In the genomic region with DNA sequence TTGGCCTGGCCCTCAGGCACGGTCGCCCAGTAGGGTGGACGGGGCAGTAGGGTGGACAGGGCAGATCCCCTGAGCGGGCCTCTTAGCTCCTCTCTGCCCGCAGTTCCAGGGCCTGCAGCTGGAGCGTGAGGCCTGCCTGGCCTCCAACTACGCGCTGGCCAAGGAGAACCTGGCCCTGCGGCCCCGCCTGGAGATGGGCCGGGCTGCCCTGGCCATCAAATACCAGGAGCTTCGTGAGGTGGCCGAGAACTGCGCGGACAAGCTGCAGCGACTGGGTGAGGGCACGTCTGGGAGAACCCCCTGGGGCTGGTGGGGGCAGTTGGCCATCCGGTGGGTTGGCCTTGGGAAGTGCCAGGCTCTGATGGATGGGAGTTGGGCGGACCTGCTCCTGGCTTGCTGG, we compare ENCODE assay signal across 15 cellular contexts. TPM values are rescaled to one million over a fixed set of nuclear protein-coding genes. Genes with fewer than 3 reads are reported as not detected.
DNase-seq lines count a peak whose midpoint lies in the region; ATAC-seq and TF ChIP-seq lines count a peak whose summit lies in the region.
"Had no signal": no experiment of that assay in that cellular context is flagged by ENCODE, and none has a peak within 500 bp of the region (broad histone marks: within the 10 kb centered on the region; RNA-seq: fewer than 3 reads in every experiment).

No MANE protein-coding gene starts in this region.

- H3K27ac ChIP-seq in BLaER1 (no peak overlapping the region), neural cell (ENCODE audit: low read length) (no peak overlapping the region)
- H3K27ac ChIP-seq: cardiac muscle cell had no signal

- TF ChIP-seq RAD21 in neural cell (conservative IDR thresholded peaks at IDR 0.05) = no peak

- no peak for DNase-seq in WTC11 (ENCODE audit: low spot score)
- DNase-seq in stimulated activated naive B cell treated with anti-CD40 and anti-IgM and Interleukin-4, amounts not matched to agents 10 μg/mL and 1 μg/mL and 100 μg/mL, for 72 hours = no peak
- DNase-seq: activated B cell treated with CpG ODN at 0.5 μM for 24 hours; activated naive CD4-positive, alpha-beta T cell treated with Interleukin-2 at 50 U/mL for 16 hours; effector memory CD4-positive, alpha-beta T cell; foreskin melanocyte; Kasumi-1; midbrain; NCI-H1436 treated with DMSO at 0.1 percent for 48 hours had no signal

- H3K4me1 Mint-ChIP-seq in WTC11 = peaks cover 37% of the 10 kb centered on the region
- peaks cover 14 to 20% of the 10 kb centered on the region in 2 donors for H3K4me1 Mint-ChIP-seq in stimulated activated naive B cell treated with anti-CD40 and anti-IgM and Interleukin-4, amounts not matched to agents 10 μg/mL and 1 μg/mL and 100 μg/mL, for 72 hours
- H3K4me1 Mint-ChIP-seq in activated T-helper 17 cell treated with anti-CD3 and anti-CD28 coated beads, Interleukin-2, amount 50 U/mL, for 72 hours = peaks cover 2% of the 10 kb centered on the region

- no peaks in the 10 kb centered on the region for H3F3A ChIP-seq in neural cell (ENCODE audit: insufficient read depth, low read length, poor library complexity, severe bottlenecking)

- no peak for TF ChIP-seq CTCF in WTC11 (IDR thresholded peaks at IDR 0.05)
- no peak for TF ChIP-seq CTCF in neural cell (IDR thresholded peaks at IDR 0.05; ENCODE audit: poor library complexity, severe bottlenecking)

- H2AFZ ChIP-seq in neural cell (ENCODE audit: low read depth, low read length) = no peak overlapping the region

- H3K79me2 ChIP-seq in neural cell (replicated peaks; ENCODE audit: insufficient read depth, low read length) = peaks cover 18% of the 10 kb centered on the region

- H3K27me3 ChIP-seq in BLaER1 = 0 out of 2 replicates have a peak, but pooled peaks cover 8% of the 10 kb centered on the region
- no peaks in the 10 kb centered on the region for H3K27me3 ChIP-seq in neural cell (ENCODE audit: insufficient read depth, low read depth, low read length)
- H3K27me3 ChIP-seq: cardiac muscle cell had no signal

- H3K9me3 ChIP-seq in BLaER1 (no peaks in the 10 kb centered on the region), neural cell (ENCODE audit: low read length) (no peaks in the 10 kb centered on the region)

- peak overlapping the region; percentile 96 for H3K4me2 ChIP-seq in BLaER1
- peak overlapping the region; percentile 35 for H3K4me2 ChIP-seq in neural cell (ENCODE audit: low read length)

- no peaks in the 10 kb centered on the region for H3K9me2 ChIP-seq in neural cell (ENCODE audit: insufficient read depth, low read length)

- H3K4me3 ChIP-seq in BLaER1 (peak overlapping the region; percentile 91), neural cell (ENCODE audit: low read length) (peak overlapping the region; percentile 71)

- CTCF ChIA-PET in WTC11 (lab: Charles Lee) = interaction anchor here (0.6 to 6.1 kb wide), 13 partner anchors 23 to 172 kb away, joined by 3 to 93 read pairs (median 6); partner anchors contain the start of gene MLXIPL

- H4K20me1 ChIP-seq in BLaER1 = peaks cover 29% of the 10 kb centered on the region
- H4K20me1 ChIP-seq in neural cell (ENCODE audit: insufficient read depth) = no peaks in the 10 kb centered on the region

- peak overlapping the region; percentile 75 for H3K4me3 Mint-ChIP-seq in WTC11
- no peak overlapping the region for H3K4me3 Mint-ChIP-seq in stimulated activated naive B cell treated with anti-CD40 and anti-IgM and Interleukin-4, amounts not matched to agents 10 μg/mL and 1 μg/mL and 100 μg/mL, for 72 hours
- H3K4me3 Mint-ChIP-seq in activated T-helper 17 cell treated with anti-CD3 and anti-CD28 coated beads, Interleukin-2, amount 50 U/mL, for 72 hours = no peak overlapping the region

- ATAC-seq in WTC11 = no peak
- ATAC-seq in stimulated activated naive B cell treated with anti-CD40 and anti-IgM and Interleukin-4, amounts not matched to agents 10 μg/mL and 1 μg/mL and 100 μg/mL, for 72 hours (replicated peaks) = no peak
- ATAC-seq in activated T-helper 17 cell treated with anti-CD3 and anti-CD28 coated beads, Interleukin-2, amount 50 U/mL, for 72 hours (replicated peaks) = no peak
- ATAC-seq in HG03439 (IDR thresholded peaks at IDR 0.05; ENCODE audit: unreplicated experiment) = no peak

- TF ChIP-seq EP300 in neural cell (conservative IDR thresholded peaks at IDR 0.05; ENCODE audit: poor library complexity, severe bottlenecking) = no peak

- H3K36me3 ChIP-seq in BLaER1 = peaks cover 10% of the 10 kb centered on the region
- no peaks in the 10 kb centered on the region for H3K36me3 ChIP-seq in neural cell (ENCODE audit: insufficient read depth, low read length)
- H3K36me3 ChIP-seq: cardiac muscle cell had no signal

- peaks cover 20% of the 10 kb centered on the region for H3K4me1 ChIP-seq in BLaER1

- H3K27ac Mint-ChIP-seq in WTC11 = no peak overlapping the region
- H3K27ac Mint-ChIP-seq in stimulated activated naive B cell treated with anti-CD40 and anti-IgM and Interleukin-4, amounts not matched to agents 10 μg/mL and 1 μg/mL and 100 μg/mL, for 72 hours = no peak overlapping the region
- no peak overlapping the region for H3K27ac Mint-ChIP-seq in activated T-helper 17 cell treated with anti-CD3 and anti-CD28 coated beads, Interleukin-2, amount 50 U/mL, for 72 hours
- H3K27ac Mint-ChIP-seq: activated B cell treated with CpG ODN at 0.5 μM for 24 hours had no signal

- H3K36me3 Mint-ChIP-seq in WTC11 = no peaks in the 10 kb centered on the region
- peaks cover 0 to 1% of the 10 kb centered on the region in 2 donors for H3K36me3 Mint-ChIP-seq in stimulated activated naive B cell treated with anti-CD40 and anti-IgM and Interleukin-4, amounts not matched to agents 10 μg/mL and 1 μg/mL and 100 μg/mL, for 72 hours
- H3K36me3 Mint-ChIP-seq in activated T-helper 17 cell treated with anti-CD3 and anti-CD28 coated beads, Interleukin-2, amount 50 U/mL, for 72 hours (ENCODE audit: low read depth) = no peaks in the 10 kb centered on the region

- H3K9ac ChIP-seq in BLaER1 = peak overlapping the region; percentile 90; the same call in 1 of the 2 replicates
- H3K9ac ChIP-seq in neural cell (ENCODE audit: low read length) = peak overlapping the region; percentile 85

- H3K9me3 Mint-ChIP-seq in WTC11 = no peaks in the 10 kb centered on the region
- no peaks in the 10 kb centered on the region for H3K9me3 Mint-ChIP-seq in stimulated activated naive B cell treated with anti-CD40 and anti-IgM and Interleukin-4, amounts not matched to agents 10 μg/mL and 1 μg/mL and 100 μg/mL, for 72 hours
- H3K9me3 Mint-ChIP-seq in activated T-helper 17 cell treated with anti-CD3 and anti-CD28 coated beads, Interleukin-2, amount 50 U/mL, for 72 hours = no peaks in the 10 kb centered on the region
- H3K9me3 Mint-ChIP-seq: activated B cell treated with CpG ODN at 0.5 μM for 24 hours had no signal

- H3K27me3 Mint-ChIP-seq in WTC11 (ENCODE audit: low read depth) = peaks cover 19% of the 10 kb centered on the region
- H3K27me3 Mint-ChIP-seq in stimulated activated naive B cell treated with anti-CD40 and anti-IgM and Interleukin-4, amounts not matched to agents 10 μg/mL and 1 μg/mL and 100 μg/mL, for 72 hours = peaks cover 34 to 49% of the 10 kb centered on the region in 2 donors
- H3K27me3 Mint-ChIP-seq in activated T-helper 17 cell treated with anti-CD3 and anti-CD28 coated beads, Interleukin-2, amount 50 U/mL, for 72 hours = peaks cover 20% of the 10 kb centered on the region

- POLR2A ChIA-PET in WTC11 (lab: Charles Lee) = interaction anchor here (0.6 to 1.0 kb wide), 2 partner anchors 45 to 48 kb away, joined by 3 to 5 read pairs; partner anchors contain the start of gene MLXIPL

TF ChIP-seq in WTC11, 78 proteins besides CTCF, POLR2A, EP300 and RAD21 (continues in another document):
- TF ChIP-seq ZNF263 (CRISPR knock-in tag; IDR thresholded peaks at IDR 0.05; ENCODE audit: low read depth) (no peak), ZNF396 (CRISPR knock-in tag; IDR thresholded peaks at IDR 0.05; ENCODE audit: borderline replicate concordance) (no peak), GABPB1 (CRISPR knock-in tag; IDR thresholded peaks at IDR 0.05) (no peak), ZNF121 (CRISPR knock-in tag; IDR thresholded peaks at IDR 0.05) (peak; percentile 81), TEAD1 (CRISPR knock-in tag; IDR thresholded peaks at IDR 0.05) (no peak), JUN (CRISPR knock-in tag; IDR thresholded peaks at IDR 0.05) (no peak)

TF ChIP-seq in neural cell, 6 proteins besides CTCF, POLR2A, EP300 and RAD21:
- no peak for TF ChIP-seq POLR2AphosphoS5 (IDR thresholded peaks at IDR 0.05)

RNA-seq across cellular contexts. Expression of gene VPS37D, which starts 1.7 kb away (rescaled TPM):
- total RNA-seq in WTC11 (2021) = 5.7 to 7.5 TPM (median 5.8 TPM) in 3 replicates
- 52.7 and 56.3 TPM in 2 replicates for polyA plus RNA-seq in neural cell
- polyA minus RNA-seq in neural cell = 31.1 and 36.5 TPM in 2 replicates
- under 1 TPM; 0.15 to 0.48 TPM for total RNA-seq in activated T-helper 17 cell treated with anti-CD3 and anti-CD28 coated beads, Interleukin-2, amount 50 U/mL, for 72 hours

RNA-seq across cellular contexts. Expression of gene DNAJC30, which starts 13.9 kb away (rescaled TPM):
- 6.8 to 7.1 TPM (median 6.8 TPM) in 3 replicates for total RNA-seq in WTC11 (2021)
- polyA plus RNA-seq in neural cell = 1.1 and 1.3 TPM in 2 replicates
- polyA minus RNA-seq in neural cell = 3.1 and 4.1 TPM in 2 replicates
- total RNA-seq in activated T-helper 17 cell treated with anti-CD3 and anti-CD28 coated beads, Interleukin-2, amount 50 U/mL, for 72 hours = 1 to 10 TPM; 5.3 to 7.6 TPM

RNA-seq across cellular contexts. Expression of gene BUD23, which starts 14.1 kb away (rescaled TPM):
- 80.5 to 91.9 TPM (median 84.4 TPM) in 3 replicates for total RNA-seq in WTC11 (2021)
- polyA plus RNA-seq in neural cell = 75.9 and 82.9 TPM in 2 replicates
- polyA minus RNA-seq in neural cell = 29.9 and 33.5 TPM in 2 replicates
- 10 to 100 TPM; 54.6 to 82.3 TPM for total RNA-seq in activated T-helper 17 cell treated with anti-CD3 and anti-CD28 coated beads, Interleukin-2, amount 50 U/mL, for 72 hours

RNA-seq across cellular contexts. Expression of gene MLXIPL, which starts 45.0 kb away (rescaled TPM):
- 20.4 to 26.6 TPM (median 23.8 TPM) in 3 replicates for total RNA-seq in WTC11 (2021)
- polyA plus RNA-seq in neural cell = 1.8 TPM in 1 of 2 replicates, not detected in the other
- not detected in 2 replicates for polyA minus RNA-seq in neural cell
- not detected for total RNA-seq in activated T-helper 17 cell treated with anti-CD3 and anti-CD28 coated beads, Interleukin-2, amount 50 U/mL, for 72 hours
- total RNA-seq: activated B cell treated with CpG ODN at 0.5 μM for 24 hours, H4 had no signal

RNA-seq across cellular contexts. Expression of gene STX1A, which starts 50.2 kb away (rescaled TPM):
- 17.7 to 20.4 TPM (median 18.5 TPM) in 3 replicates for total RNA-seq in WTC11 (2021)
- 123 and 144 TPM in 2 replicates for polyA plus RNA-seq in neural cell
- polyA minus RNA-seq in neural cell = 39.2 and 39.8 TPM in 2 replicates
- total RNA-seq in activated T-helper 17 cell treated with anti-CD3 and anti-CD28 coated beads, Interleukin-2, amount 50 U/mL, for 72 hours = 10 to 100 TPM; 16.8 to 40.9 TPM
